ENCODE assay signal across 8 cellular contexts in genomic region chr1:153963850-153964331, GRCh38. TPM values are rescaled to one million over a fixed set of nuclear protein-coding genes. Genes with fewer than 3 reads are reported as not detected.
DNase-seq lines count a peak whose midpoint lies in the region; ATAC-seq lines count a peak whose summit lies in the region.

No MANE protein-coding gene starts in this region.

- H3K27me3 ChIP-seq in HUES6 (ENCODE audit: control insufficient read depth, insufficient read depth, low read length) (no peaks in the 10 kb centered on the region), right cardiac atrium (ENCODE audit: control insufficient read depth, insufficient read depth) (no peaks in the 10 kb centered on the region)

- no peaks in the 10 kb centered on the region for H3K9me3 Mint-ChIP-seq in activated T-helper 2 cell treated with anti-CD3 and anti-CD28 coated beads, Interferon-gamma antibody, Interleukin-2, Interleukin-4, amounts not matched to agents 10 μg/mL and 5 μg/mL and 100 μg/mL, durations not matched to agents 14 hours and 24 hours and 36 hours

- no peaks in the 10 kb centered on the region for H3K9me3 ChIP-seq in HUES6 (ENCODE audit: control insufficient read depth, insufficient read depth, low read depth, low read length)
- H3K9me3 ChIP-seq in right cardiac atrium (ENCODE audit: control insufficient read depth, low read length): no peaks in the 10 kb centered on the region

- H3K9ac ChIP-seq in HUES6 (ENCODE audit: low read length): peak overlapping the region; percentile 89

- peaks cover 28% of the 10 kb centered on the region for H3K36me3 ChIP-seq in HUES6 (ENCODE audit: control insufficient read depth, insufficient read depth, low read length)

- peaks cover 19% of the 10 kb centered on the region for H3K4me1 ChIP-seq in HUES6 (ENCODE audit: control insufficient read depth, insufficient read depth, low read length)
- H3K4me1 ChIP-seq in right cardiac atrium (ENCODE audit: control insufficient read depth, insufficient read depth, low read length): peaks cover 18% of the 10 kb centered on the region

- H3K27ac ChIP-seq in HUES6 (ENCODE audit: low read depth, low read length) (peak overlapping the region; percentile 91), right cardiac atrium (ENCODE audit: low read length) (peak overlapping the region; percentile 92)

- intact Hi-C loops in activated T-helper 2 cell treated with anti-CD3 and anti-CD28 coated beads, Interferon-gamma antibody, Interleukin-2, Interleukin-4, amounts not matched to agents 10 μg/mL and 5 μg/mL and 100 μg/mL, durations not matched to agents 14 hours and 24 hours and 36 hours (cut with micrococcal nuclease): loop anchor here (2.0 to 10.0 kb wide), 2 partner anchors 13 to 419 kb away; partner anchors contain the start of genes JTB, S100A3, S100A4 and S100A5
- intact Hi-C loops in right cardiac atrium (cut with DNase I) (no loop called here), sciatic nerve (cut with DNase I) (no loop called here)

- H3K4me1 Mint-ChIP-seq in activated T-helper 2 cell treated with anti-CD3 and anti-CD28 coated beads, Interferon-gamma antibody, Interleukin-2, Interleukin-4, amounts not matched to agents 10 μg/mL and 5 μg/mL and 100 μg/mL, durations not matched to agents 14 hours and 24 hours and 36 hours (ENCODE audit: low read depth): peaks cover 53% of the 10 kb centered on the region

- H3K27me3 Mint-ChIP-seq in activated T-helper 2 cell treated with anti-CD3 and anti-CD28 coated beads, Interferon-gamma antibody, Interleukin-2, Interleukin-4, amounts not matched to agents 10 μg/mL and 5 μg/mL and 100 μg/mL, durations not matched to agents 14 hours and 24 hours and 36 hours (ENCODE audit: low read depth): no peaks in the 10 kb centered on the region

- peak overlapping the region; percentile 84 for H3K4me3 Mint-ChIP-seq in activated T-helper 2 cell treated with anti-CD3 and anti-CD28 coated beads, Interferon-gamma antibody, Interleukin-2, Interleukin-4, amounts not matched to agents 10 μg/mL and 5 μg/mL and 100 μg/mL, durations not matched to agents 14 hours and 24 hours and 36 hours (ENCODE audit: low read depth)

- DNase-seq in NCI-H2081 (lab: John Stamatoyannopoulos, UW) (peak; percentile 30 to 60), NCI-H2081 treated with DMSO at 0.1 percent for 48 hours (lab: John Stamatoyannopoulos, UW) (no peak), right cardiac atrium (peak; percentile 44 to 76 (median 66)), sciatic nerve (ENCODE audit: low spot score) (peak; percentile 68), GM19238 (ENCODE audit: insufficient read length, low spot score) (no peak)
- DNase-seq in activated T-helper 2 cell treated with anti-CD3 and anti-CD28 coated beads, Interferon-gamma antibody, Interleukin-2, Interleukin-4, amounts not matched to agents 10 μg/mL and 5 μg/mL and 100 μg/mL, durations not matched to agents 14 hours and 24 hours and 36 hours (ENCODE audit: low spot score): no peak

- peaks cover 31% of the 10 kb centered on the region for H3K36me3 Mint-ChIP-seq in activated T-helper 2 cell treated with anti-CD3 and anti-CD28 coated beads, Interferon-gamma antibody, Interleukin-2, Interleukin-4, amounts not matched to agents 10 μg/mL and 5 μg/mL and 100 μg/mL, durations not matched to agents 14 hours and 24 hours and 36 hours (ENCODE audit: low read depth)

- peak overlapping the region; percentile 89 for H3K4me3 ChIP-seq in HUES6 (ENCODE audit: low read depth, low read length)
- H3K4me3 ChIP-seq in right cardiac atrium (ENCODE audit: low read length): peak overlapping the region; percentile 57

- H3K27ac Mint-ChIP-seq in activated T-helper 2 cell treated with anti-CD3 and anti-CD28 coated beads, Interferon-gamma antibody, Interleukin-2, Interleukin-4, amounts not matched to agents 10 μg/mL and 5 μg/mL and 100 μg/mL, durations not matched to agents 14 hours and 24 hours and 36 hours: peak overlapping the region; percentile 86

- under 1% methylated on average over 22 of the region's 22 CpGs for WGBS in right cardiac atrium

- ATAC-seq in right cardiac atrium (no peak), sciatic nerve (no peak), GM21390 (IDR thresholded peaks at IDR 0.05; ENCODE audit: unreplicated experiment) (no peak)

RNA-seq across cellular contexts. Expression of gene SLC39A1, which starts 0.6 kb away (rescaled TPM):
- total RNA-seq in activated T-helper 2 cell treated with anti-CD3 and anti-CD28 coated beads, Interferon-gamma antibody, Interleukin-2, Interleukin-4, amounts not matched to agents 10 μg/mL and 5 μg/mL and 100 μg/mL, durations not matched to agents 14 hours and 24 hours and 36 hours: 74.8 and 76.5 TPM in 2 replicates
- 10 to 100 TPM; 61.2 to 71.4 (median 65.1) TPM for total RNA-seq in right cardiac atrium
- polyA plus RNA-seq in right cardiac atrium: 61.3 TPM
- 73.9 TPM for total RNA-seq in sciatic nerve

RNA-seq across cellular contexts. Expression of gene CREB3L4, which starts 3.8 kb away (rescaled TPM):
- 12.5 TPM in 2 replicates for total RNA-seq in activated T-helper 2 cell treated with anti-CD3 and anti-CD28 coated beads, Interferon-gamma antibody, Interleukin-2, Interleukin-4, amounts not matched to agents 10 μg/mL and 5 μg/mL and 100 μg/mL, durations not matched to agents 14 hours and 24 hours and 36 hours
- total RNA-seq in right cardiac atrium (1 to 10 TPM; 4.3 to 6.0 (median 4.8) TPM), sciatic nerve (11.8 TPM)
- 6.0 TPM for polyA plus RNA-seq in right cardiac atrium

RNA-seq across cellular contexts. Expression of gene CRTC2, which starts 5.5 kb away (rescaled TPM):
- 71.6 and 79.1 TPM in 2 replicates for total RNA-seq in activated T-helper 2 cell treated with anti-CD3 and anti-CD28 coated beads, Interferon-gamma antibody, Interleukin-2, Interleukin-4, amounts not matched to agents 10 μg/mL and 5 μg/mL and 100 μg/mL, durations not matched to agents 14 hours and 24 hours and 36 hours
- 10 to 100 TPM; 23.4 to 32.8 (median 26.2) TPM for total RNA-seq in right cardiac atrium
- 26.9 TPM for polyA plus RNA-seq in right cardiac atrium
- 58.1 TPM for total RNA-seq in sciatic nerve

RNA-seq across cellular contexts. Expression of gene JTB, which starts 13.6 kb away (rescaled TPM):
- 148 and 152 TPM in 2 replicates for total RNA-seq in activated T-helper 2 cell treated with anti-CD3 and anti-CD28 coated beads, Interferon-gamma antibody, Interleukin-2, Interleukin-4, amounts not matched to agents 10 μg/mL and 5 μg/mL and 100 μg/mL, durations not matched to agents 14 hours and 24 hours and 36 hours
- 100 to 1,000 TPM in 2 of 4 donors, 10 to 100 TPM in 2; 92.1 to 108 (median 102) TPM for total RNA-seq in right cardiac atrium
- 143 TPM for polyA plus RNA-seq in right cardiac atrium
- 72.8 TPM for total RNA-seq in sciatic nerve

RNA-seq across cellular contexts. Expression of gene DENND4B, which starts 17.4 kb away (rescaled TPM):
- 124 TPM in 2 replicates for total RNA-seq in activated T-helper 2 cell treated with anti-CD3 and anti-CD28 coated beads, Interferon-gamma antibody, Interleukin-2, Interleukin-4, amounts not matched to agents 10 μg/mL and 5 μg/mL and 100 μg/mL, durations not matched to agents 14 hours and 24 hours and 36 hours
- total RNA-seq in right cardiac atrium (10 to 100 TPM; 40.6 to 48.7 (median 41.7) TPM), sciatic nerve (78.9 TPM)
- 32.0 TPM for polyA plus RNA-seq in right cardiac atrium

Comparison
In these comparisons a context has a peak if more than half of its experiments do, and no peak if none do; other contexts are left out.
1. DNase-seq: peak in NCI-H2081 (2 of 2), right cardiac atrium (3 of 3) and sciatic nerve (single experiment); none in NCI-H2081 treated with DMSO at 0.1 percent for 48 hours (single experiment), activated T-helper 2 cell treated with anti-CD3 and anti-CD28 coated beads, Interferon-gamma antibody, Interleukin-2, Interleukin-4, amounts not matched to agents 10 μg/mL and 5 μg/mL and 100 μg/mL, durations not matched to agents 14 hours and 24 hours and 36 hours (single experiment) and GM19238 (single experiment).